12 cellular contexts compared by ENCODE assay signal in genomic region chr22:22171357-22172218, GRCh38.
DNase-seq lines count a peak whose midpoint lies in the region; ATAC-seq and TF ChIP-seq lines count a peak whose summit lies in the region.
"Had no signal": no experiment of that assay in that cellular context is flagged by ENCODE, and none has a peak within 500 bp of the region (broad histone marks: within the 10 kb centered on the region; RNA-seq: fewer than 3 reads in every experiment).

No MANE protein-coding gene starts in this region.

- DNase-seq in activated CD4-positive, alpha-beta memory T cell treated with anti-CD3 and anti-CD28 coated beads for 36 hours, result no peak
- no peak for DNase-seq in activated CD4-positive, alpha-beta memory T cell treated with anti-CD3 and anti-CD28 coated beads, Interleukin-2, amount 10 ng/mL, durations not matched to agents 7 days and 5 days
- peak; percentile 42 for DNase-seq in OCI-M1 (lab: John Stamatoyannopoulos, UW)
- DNase-seq in fibroblast of pulmonary artery (ENCODE audit: low read depth), result peak; percentile 6
- DNase-seq in testis, result peak; percentile 40
- DNase-seq in activated T-cell treated with anti-CD3 and anti-CD28 coated beads, Interleukin-2, amount 50 U/mL, for 48 hours, result no peak
- DNase-seq in stimulated activated CD4-positive, alpha-beta T cell treated with anti-CD3 and anti-CD28 coated beads, Interleukin-1b, Interleukin-23, amount 100 ng/mL, for 48 hours, result no peak
- DNase-seq: activated gamma-delta T cell treated with Interleukin-2 at 50 U/mL for 16 hours, AML-193, naive B cell, NCI-H2081 had no signal

- H3K27me3 ChIP-seq in testis, result no peaks in the 10 kb centered on the region

- H3K9me3 Mint-ChIP-seq in activated CD4-positive, alpha-beta memory T cell treated with anti-CD3 and anti-CD28 coated beads for 36 hours, result no peaks in the 10 kb centered on the region
- H3K9me3 Mint-ChIP-seq in activated CD4-positive, alpha-beta memory T cell treated with anti-CD3 and anti-CD28 coated beads, Interleukin-2, amount 10 ng/mL, durations not matched to agents 7 days and 5 days, result no peaks in the 10 kb centered on the region

- H3K4me3 ChIP-seq in fibroblast of pulmonary artery (replicated peaks; ENCODE audit: low read depth, low read length), result no peak overlapping the region
- no peak overlapping the region for H3K4me3 ChIP-seq in testis

- TF ChIP-seq CTCF in fibroblast of pulmonary artery (IDR thresholded peaks at IDR 0.05; ENCODE audit: low read length, missing control alignments) (peak; percentile 38), testis (IDR thresholded peaks at IDR 0.05) (peak in 2 of 3 experiments; percentile 10 to 36)

- no peaks in the 10 kb centered on the region for H3K4me1 ChIP-seq in testis

- H3K4me3 Mint-ChIP-seq in activated CD4-positive, alpha-beta memory T cell treated with anti-CD3 and anti-CD28 coated beads for 36 hours, result no peak overlapping the region
- H3K4me3 Mint-ChIP-seq in activated CD4-positive, alpha-beta memory T cell treated with anti-CD3 and anti-CD28 coated beads, Interleukin-2, amount 10 ng/mL, durations not matched to agents 7 days and 5 days, result no peak overlapping the region

- intact Hi-C loops in activated CD4-positive, alpha-beta memory T cell treated with anti-CD3 and anti-CD28 coated beads for 36 hours (cut with micrococcal nuclease), result no loop called here
- intact Hi-C loops in testis (cut with DNase I; ENCODE audit: low total_unique reads), result no loop called here

- H3K36me3 ChIP-seq in testis (ENCODE audit: low read depth, missing control alignments), result no peaks in the 10 kb centered on the region

- no peaks in the 10 kb centered on the region for H3K36me3 Mint-ChIP-seq in activated CD4-positive, alpha-beta memory T cell treated with anti-CD3 and anti-CD28 coated beads for 36 hours
- H3K36me3 Mint-ChIP-seq in activated CD4-positive, alpha-beta memory T cell treated with anti-CD3 and anti-CD28 coated beads, Interleukin-2, amount 10 ng/mL, durations not matched to agents 7 days and 5 days (ENCODE audit: low read depth), result no peaks in the 10 kb centered on the region
- H3K36me3 Mint-ChIP-seq: naive B cell had no signal

- WGBS in testis, 2 donors, result 38 to 58% methylated on average over 6 of the region's 6 CpGs

- H3K27me3 Mint-ChIP-seq in activated CD4-positive, alpha-beta memory T cell treated with anti-CD3 and anti-CD28 coated beads for 36 hours, result peaks cover 15% of the 10 kb centered on the region
- peaks cover 16% of the 10 kb centered on the region for H3K27me3 Mint-ChIP-seq in activated CD4-positive, alpha-beta memory T cell treated with anti-CD3 and anti-CD28 coated beads, Interleukin-2, amount 10 ng/mL, durations not matched to agents 7 days and 5 days
- H3K27me3 Mint-ChIP-seq: naive B cell had no signal

- no peak for TF ChIP-seq POLR2A in testis (IDR thresholded peaks at IDR 0.05)

- POLR2A ChIA-PET in activated CD4-positive, alpha-beta memory T cell treated with anti-CD3 and anti-CD28 coated beads for 36 hours (lab: Charles Lee), result no interaction called here
- POLR2A ChIA-PET in activated CD4-positive, alpha-beta memory T cell treated with anti-CD3 and anti-CD28 coated beads, Interleukin-2, amount 10 ng/mL, durations not matched to agents 7 days and 5 days (lab: Charles Lee), result no interaction called here

- no peak overlapping the region for H3K27ac ChIP-seq in testis

- no peak for ATAC-seq in GM21529 (IDR thresholded peaks at IDR 0.05; ENCODE audit: unreplicated experiment)

- peak overlapping the region; percentile 13 for H3K27ac Mint-ChIP-seq in activated CD4-positive, alpha-beta memory T cell treated with anti-CD3 and anti-CD28 coated beads for 36 hours
- H3K27ac Mint-ChIP-seq in activated CD4-positive, alpha-beta memory T cell treated with anti-CD3 and anti-CD28 coated beads, Interleukin-2, amount 10 ng/mL, durations not matched to agents 7 days and 5 days, result no peak overlapping the region

- CTCF ChIA-PET in activated CD4-positive, alpha-beta memory T cell treated with anti-CD3 and anti-CD28 coated beads for 36 hours (lab: Charles Lee), result interaction anchor here (1.1 to 1.9 kb wide), 2 partner anchors 26 to 29 kb away, joined by 3 to 4 read pairs; no protein-coding TSS in a partner anchor
- CTCF ChIA-PET in activated CD4-positive, alpha-beta memory T cell treated with anti-CD3 and anti-CD28 coated beads, Interleukin-2, amount 10 ng/mL, durations not matched to agents 7 days and 5 days (lab: Charles Lee), result interaction anchor here (0.8 to 1.1 kb wide), 2 partner anchors 13 to 33 kb away, joined by 3 to 5 read pairs; no protein-coding TSS in a partner anchor

- no peaks in the 10 kb centered on the region for H3K9me3 ChIP-seq in testis

- H3K4me1 Mint-ChIP-seq in activated CD4-positive, alpha-beta memory T cell treated with anti-CD3 and anti-CD28 coated beads for 36 hours (ENCODE audit: low read depth), result peaks cover 14% of the 10 kb centered on the region
- H3K4me1 Mint-ChIP-seq in activated CD4-positive, alpha-beta memory T cell treated with anti-CD3 and anti-CD28 coated beads, Interleukin-2, amount 10 ng/mL, durations not matched to agents 7 days and 5 days, result peaks cover 8% of the 10 kb centered on the region

Comparison
In these comparisons a context has a peak if more than half of its experiments do, and no peak if none do; other contexts are left out.
1. DNase-seq: peak in OCI-M1 (single experiment), fibroblast of pulmonary artery (single experiment) and testis (single experiment); none in activated CD4-positive, alpha-beta memory T cell treated with anti-CD3 and anti-CD28 coated beads for 36 hours (single experiment), activated CD4-positive, alpha-beta memory T cell treated with anti-CD3 and anti-CD28 coated beads, Interleukin-2, amount 10 ng/mL, durations not matched to agents 7 days and 5 days (single experiment), activated T-cell treated with anti-CD3 and anti-CD28 coated beads, Interleukin-2, amount 50 U/mL, for 48 hours (0 of 2) and stimulated activated CD4-positive, alpha-beta T cell treated with anti-CD3 and anti-CD28 coated beads, Interleukin-1b, Interleukin-23, amount 100 ng/mL, for 48 hours (single experiment).